ENCODE assay signal across 8 cellular contexts in the genomic region with DNA sequence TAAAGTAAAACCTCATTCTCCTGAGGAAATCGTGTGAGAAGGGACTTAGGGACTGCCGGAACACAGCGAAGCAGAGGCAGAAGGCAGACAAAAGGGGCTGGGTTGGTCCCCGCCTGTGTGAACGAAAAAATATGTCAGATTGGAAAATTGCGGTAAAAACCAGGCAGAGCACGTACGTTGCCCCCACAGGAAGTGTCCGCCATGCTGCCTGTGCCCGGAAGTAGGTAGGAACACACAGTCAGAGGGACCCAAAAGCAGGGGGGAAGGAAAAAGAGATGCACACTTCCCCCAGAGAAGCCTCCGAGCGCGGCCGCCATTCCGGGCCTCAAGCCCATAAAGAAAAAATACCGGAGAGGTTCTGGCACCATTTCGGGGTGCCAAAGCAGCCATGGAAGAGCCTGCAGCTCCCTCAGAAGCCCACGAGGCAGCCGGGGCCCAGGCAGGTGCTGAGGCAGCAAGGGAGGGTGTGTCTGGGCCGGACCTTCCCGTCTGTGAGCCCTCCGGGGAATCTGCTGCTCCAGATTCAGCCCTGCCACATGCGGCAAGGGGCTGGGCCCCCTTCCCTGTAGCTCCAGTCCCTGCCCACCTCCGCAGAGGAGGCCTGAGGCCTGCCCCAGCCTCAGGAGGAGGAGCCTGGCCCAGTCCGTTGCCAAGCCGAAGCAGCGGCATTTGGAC. TPM values are rescaled to one million over a fixed set of nuclear protein-coding genes. Genes with fewer than 3 reads are reported as not detected.
DNase-seq lines count a peak whose midpoint lies in the region; ATAC-seq and FAIRE-seq lines count a peak whose summit lies in the region.

A gene (plus strand): TSS at position 280 of the 675 bp plus-strand sequence. CDS start 109 bp downstream, at position 389.

- H3K27ac ChIP-seq in small intestine (ENCODE audit: low read depth in 1 of 2, low read length in 1 of 2): peak within 1 kb of the TSS; percentile 14 to 45

- in situ Hi-C loops in KBM-7 (cut with MboI; ENCODE audit: low pct_unique_long_range_greater_than_20kb, low sequenced_read_pairs): no loop called here

- DNase-seq in NCI-H446 treated with DMSO at 0.1 percent for 48 hours (lab: John Stamatoyannopoulos, UW) (peak; percentile 85), activated T-cell treated with anti-CD3 and anti-CD28 coated beads for 48 hours (ENCODE audit: low read depth) (peak; percentile 29), globus pallidus (ENCODE audit: low spot score) (peak; percentile 79), small intestine (peak; percentile 37), KBM-7 (no peak), NCI-H345 treated with DMSO at 0.1 percent for 48 hours (lab: John Stamatoyannopoulos, UW; ENCODE audit: unreplicated experiment) (no peak)

- H3K4me1 ChIP-seq in small intestine (ENCODE audit: control insufficient read depth in 2 of 2, insufficient read depth in 1 of 2, low read depth in 1 of 2, low read length in 1 of 2): no peaks in the 10 kb centered on the region

- peak; percentile 66 for ATAC-seq in GM21423 (IDR thresholded peaks at IDR 0.05; ENCODE audit: unreplicated experiment)
- ATAC-seq in GM19023 (IDR thresholded peaks at IDR 0.05; ENCODE audit: unreplicated experiment): no peak

- H3K4me3 ChIP-seq in small intestine (ENCODE audit: low read depth in 1 of 2, low read length in 2 of 2): peak within 1 kb of the TSS in 1 of 2 donors; percentile 47

- no peaks in the 10 kb centered on the region for H3K36me3 ChIP-seq in small intestine (ENCODE audit: control insufficient read depth in 2 of 2, insufficient read depth in 2 of 2, low read length in 2 of 2)

- H3K9me3 ChIP-seq in small intestine (ENCODE audit: control insufficient read depth, low read depth): no peaks in the 10 kb centered on the region

- no peak for FAIRE-seq in small intestine (lab: Jason Lieb, UNC)

- H3K27me3 ChIP-seq in small intestine (ENCODE audit: control insufficient read depth in 2 of 2, insufficient read depth in 2 of 2, low read length in 2 of 2): no peaks in the 10 kb centered on the region

- WGBS in small intestine, 3 donors: 79 to 83% (median 81%) methylated on average over 27 of the region's 27 CpGs

RNA-seq across cellular contexts. Expression of the gene that starts here (rescaled TPM):
- polyA plus RNA-seq in small intestine: under 1 TPM in 1 of 3 donors, not detected in 2; 0.39 TPM

Comparison
In these comparisons a context has a peak if more than half of its experiments do, and no peak if none do; other contexts are left out.
1. Peak in DNase-seq and H3K27ac ChIP-seq in small intestine; RNA of the gene not detected or under 1 TPM.
2. DNase-seq: peak in NCI-H446 treated with DMSO at 0.1 percent for 48 hours (single experiment), activated T-cell treated with anti-CD3 and anti-CD28 coated beads for 48 hours (single experiment) and globus pallidus (single experiment); none in KBM-7 (single experiment) and NCI-H345 treated with DMSO at 0.1 percent for 48 hours (single experiment).